Comparison of ENCODE assay signal across 16 cellular contexts in the genomic region with DNA sequence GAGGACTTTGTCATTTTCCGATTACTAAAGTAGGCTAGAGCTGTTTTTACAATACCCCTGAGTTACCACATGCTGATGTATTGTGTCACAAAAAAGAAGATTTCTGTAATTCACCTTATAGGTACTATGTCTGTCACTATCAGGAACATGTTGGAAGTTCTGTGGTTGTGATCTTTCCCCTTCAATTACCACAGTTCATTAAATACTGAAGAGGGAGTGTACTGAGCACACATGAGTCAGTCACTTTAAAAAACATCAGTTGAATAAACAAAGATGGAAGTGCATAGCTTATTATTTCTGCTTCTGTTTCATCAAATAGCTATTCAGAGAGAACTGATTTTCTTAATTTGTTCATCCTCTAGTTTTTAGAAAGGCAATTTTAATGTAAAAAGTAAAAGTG. TPM values are rescaled to one million over a fixed set of nuclear protein-coding genes. Genes with fewer than 3 reads are reported as not detected.
A peak's percentile ranks its signal among the peaks of the same experiment; 100 is the strongest.
DNase-seq lines count a peak whose midpoint lies in the region; ATAC-seq, FAIRE-seq and TF ChIP-seq lines count a peak whose summit lies in the region.
"Had no signal": no experiment of that assay in that cellular context is flagged by ENCODE, and none has a peak within 500 bp of the region (broad histone marks: within the 10 kb centered on the region; RNA-seq: fewer than 3 reads in every experiment).

No MANE protein-coding gene starts in this region.

- DNase-seq in NCI-H2107 treated with DMSO at 0.1 percent for 48 hours (lab: John Stamatoyannopoulos, UW; ENCODE audit: unreplicated experiment) (peak; percentile 39), NCI-H2107 (lab: John Stamatoyannopoulos, UW) (no peak), NCI-H446 treated with DMSO at 0.1 percent for 48 hours (lab: John Stamatoyannopoulos, UW) (peak; percentile 7), epithelial cell of esophagus (ENCODE audit: low read depth) (peak; percentile 61), body of pancreas (no peak), GM19239 (ENCODE audit: insufficient read length, low spot score) (no peak)
- no peak for DNase-seq in activated T-cell treated with anti-CD3 and anti-CD28 coated beads, Interleukin-2, amount 50 U/mL, for 48 hours
- DNase-seq: activated CD4-positive, alpha-beta T cell treated with anti-CD3 and anti-CD28 coated beads, Interleukin-2, amount 10 ng/mL, durations not matched to agents 7 days and 5 days; activated naive CD4-positive, alpha-beta T cell treated with anti-CD3 and anti-CD28 coated beads, Interleukin-2, amount 50 U/mL, for 16 hours; effector memory CD4-positive, alpha-beta T cell; GDM1; naive thymus-derived CD4-positive, alpha-beta T cell; NCI-H526; spleen had no signal

- no peak for TF ChIP-seq POLR2A in body of pancreas (IDR thresholded peaks at IDR 0.05)

- no peaks in the 10 kb centered on the region for H3K9me3 ChIP-seq in skeletal muscle satellite cell (replicated peaks; ENCODE audit: low read length)
- no peaks in the 10 kb centered on the region for H3K9me3 ChIP-seq in body of pancreas
- H3K9me3 ChIP-seq: A549 had no signal

- intact Hi-C loops in body of pancreas (cut with DNase I) = no loop called here

- H3K4me1 ChIP-seq in skeletal muscle satellite cell (ENCODE audit: control insufficient read depth, insufficient read depth, low read length) (peaks cover 16% of the 10 kb centered on the region), body of pancreas (no peaks in the 10 kb centered on the region)
- H3K4me1 ChIP-seq: spleen had no signal

- no peak for FAIRE-seq in GM19239 (lab: Jason Lieb, UNC)
- FAIRE-seq: A549 had no signal

- H3K9ac ChIP-seq in skeletal muscle satellite cell (ENCODE audit: low read depth, low read length) = no peak overlapping the region

- no peak overlapping the region for H3K27ac ChIP-seq in body of pancreas
- H3K27ac ChIP-seq: A549, spleen had no signal

- H3K36me3 ChIP-seq in skeletal muscle satellite cell (ENCODE audit: insufficient read depth, low read length) (peaks cover 10% of the 10 kb centered on the region), body of pancreas (replicated peaks in 1 of 2; ENCODE audit: insufficient read depth in 1 of 2, low read depth in 2 of 2) (no peaks in the 10 kb centered on the region)

- H3K27me3 ChIP-seq in skeletal muscle satellite cell (ENCODE audit: control insufficient read depth, insufficient read depth, low read length) = no peaks in the 10 kb centered on the region
- no peaks in the 10 kb centered on the region for H3K27me3 ChIP-seq in body of pancreas
- H3K27me3 ChIP-seq: spleen had no signal

- peak overlapping the region; percentile 55 for H3K4me2 ChIP-seq in skeletal muscle satellite cell (ENCODE audit: low read length)
- H3K4me2 ChIP-seq: A549 had no signal

- ATAC-seq in body of pancreas = no peak
- ATAC-seq: A549; naive thymus-derived CD4-positive, alpha-beta T cell had no signal

- no peak overlapping the region for H3K4me3 ChIP-seq in epithelial cell of esophagus (ENCODE audit: low read length)
- H3K4me3 ChIP-seq in skeletal muscle satellite cell (ENCODE audit: low read length) = no peak overlapping the region
- no peak overlapping the region for H3K4me3 ChIP-seq in body of pancreas
- H3K4me3 ChIP-seq: A549, spleen had no signal

- no peak for TF ChIP-seq CTCF in epithelial cell of esophagus (IDR thresholded peaks at IDR 0.05; ENCODE audit: insufficient read depth, low read depth, low read length, missing control alignments)
- no peak for TF ChIP-seq CTCF in body of pancreas (IDR thresholded peaks at IDR 0.05)

- 82 to 87% methylated on average over 1 of the region's 1 CpG for WGBS in body of pancreas, 2 donors

RNA-seq across cellular contexts. Expression of a gene that starts 31.7 kb away (rescaled TPM):
- 174 and 190 TPM in 2 replicates for total RNA-seq in skeletal muscle satellite cell (2012; rRNA removed)
- total RNA-seq in body of pancreas = 10 to 100 TPM; 47.8 to 87.9 TPM

RNA-seq across cellular contexts. Expression of a gene that starts 32.0 kb away (rescaled TPM):
- total RNA-seq in skeletal muscle satellite cell (2012; rRNA removed) = 42.1 and 51.5 TPM in 2 replicates
- 10 to 100 TPM; 28.3 to 47.5 TPM for total RNA-seq in body of pancreas

RNA-seq across cellular contexts. Expression of a gene that starts 56.9 kb away (rescaled TPM):
- 2.0 and 5.5 TPM in 2 replicates for total RNA-seq in skeletal muscle satellite cell (2012; rRNA removed)
- 10 to 100 TPM in 1 of 2 donors, 1 to 10 TPM in 1; 7.3 to 92.3 TPM for total RNA-seq in body of pancreas
- total RNA-seq: activated CD4-positive, alpha-beta T cell treated with anti-CD3 and anti-CD28 coated beads, Interleukin-2, amount 10 ng/mL, durations not matched to agents 7 days and 5 days had no signal

Comparison
In these comparisons a context has a peak if more than half of its experiments do, and no peak if none do; other contexts are left out.
1. DNase-seq: peak in NCI-H2107 treated with DMSO at 0.1 percent for 48 hours (single experiment), NCI-H446 treated with DMSO at 0.1 percent for 48 hours (single experiment) and epithelial cell of esophagus (single experiment); none in NCI-H2107 (single experiment), body of pancreas (0 of 4), GM19239 (single experiment) and activated T-cell treated with anti-CD3 and anti-CD28 coated beads, Interleukin-2, amount 50 U/mL, for 48 hours (0 of 2).